22 cellular contexts compared by ENCODE assay signal in genomic region chr14:100164808-100165207, GRCh38. TPM values are rescaled to one million over a fixed set of nuclear protein-coding genes. Genes with fewer than 3 reads are reported as not detected.
DNase-seq lines count a peak whose midpoint lies in the region; ATAC-seq and TF ChIP-seq lines count a peak whose summit lies in the region.
"Had no signal": no experiment of that assay in that cellular context is flagged by ENCODE, and none has a peak within 500 bp of the region (broad histone marks: within the 10 kb centered on the region; RNA-seq: fewer than 3 reads in every experiment).

No MANE protein-coding gene starts in this region.

- H3K4me3 ChIP-seq in CD8-positive, alpha-beta memory T cell (ENCODE audit: low read length) = no peak overlapping the region
- H3K4me3 ChIP-seq: right atrium auricular region, spleen, upper lobe of right lung had no signal

- H3K36me3 ChIP-seq in CD8-positive, alpha-beta memory T cell (ENCODE audit: insufficient read depth, low read length) = no peaks in the 10 kb centered on the region
- H3K36me3 ChIP-seq: left ventricle myocardium inferior, right atrium auricular region, spleen, upper lobe of right lung had no signal

- peaks cover 17 to 21% (median 17%) of the 10 kb centered on the region in 3 donors for H3K4me1 Mint-ChIP-seq in CD8-positive, alpha-beta memory T cell
- H3K4me1 Mint-ChIP-seq in activated B cell treated with CpG ODN at 0.5 μM for 24 hours = peaks cover 14% of the 10 kb centered on the region
- peaks cover 16 to 26% (median 19%) of the 10 kb centered on the region in 3 donors for H3K4me1 Mint-ChIP-seq in naive B cell
- H3K4me1 Mint-ChIP-seq in stimulated activated memory B cell treated with anti-CD40 and anti-IgM and Interleukin-4, amounts not matched to agents 10 μg/mL and 1 μg/mL and 100 μg/mL, for 72 hours = peaks cover 16% of the 10 kb centered on the region
- H3K4me1 Mint-ChIP-seq: mesothelial cell of epicardium had no signal

- no peak overlapping the region for H3K27ac ChIP-seq in CD8-positive, alpha-beta memory T cell (ENCODE audit: low read depth, low read length)
- H3K27ac ChIP-seq: C4-2B, left ventricle myocardium inferior, parathyroid adenoma, right atrium auricular region, upper lobe of right lung, VCaP had no signal

- H3K27me3 Mint-ChIP-seq in CD8-positive, alpha-beta memory T cell = peaks cover 12% of the 10 kb centered on the region in 2 donors
- H3K27me3 Mint-ChIP-seq in activated B cell treated with CpG ODN at 0.5 μM for 24 hours (no peaks in the 10 kb centered on the region), naive B cell (no peaks in the 10 kb centered on the region)
- no peaks in the 10 kb centered on the region for H3K27me3 Mint-ChIP-seq in stimulated activated memory B cell treated with anti-CD40 and anti-IgM and Interleukin-4, amounts not matched to agents 10 μg/mL and 1 μg/mL and 100 μg/mL, for 72 hours

- no peak for DNase-seq in CD8-positive, alpha-beta memory T cell
- DNase-seq in activated B cell treated with CpG ODN at 0.5 μM for 24 hours (no peak), naive B cell (no peak), SIG-M5 (lab: John Stamatoyannopoulos, UW) (no peak), T-helper 9 cell (no peak)
- DNase-seq: activated CD4-positive, alpha-beta T cell treated with anti-CD3 and anti-CD28 coated beads, Interleukin-2, amount 10 ng/mL, durations not matched to agents 7 days and 5 days; activated CD8-positive, alpha-beta memory T cell treated with anti-CD3 and anti-CD28 coated beads, Interleukin-2, amount 10 ng/mL, durations not matched to agents 7 days and 5 days; left ventricle myocardium inferior; NCI-H1694 treated with DMSO at 0.1 percent for 48 hours; NCI-H2171 treated with DMSO at 0.1 percent for 48 hours; NCI-H510A treated with DMSO at 0.1 percent for 48 hours; spleen had no signal

- no peaks in the 10 kb centered on the region for H3K36me3 Mint-ChIP-seq in CD8-positive, alpha-beta memory T cell
- H3K36me3 Mint-ChIP-seq in activated B cell treated with CpG ODN at 0.5 μM for 24 hours (ENCODE audit: low read depth) (no peaks in the 10 kb centered on the region), naive B cell (no peaks in the 10 kb centered on the region)
- H3K36me3 Mint-ChIP-seq in stimulated activated memory B cell treated with anti-CD40 and anti-IgM and Interleukin-4, amounts not matched to agents 10 μg/mL and 1 μg/mL and 100 μg/mL, for 72 hours = no peaks in the 10 kb centered on the region
- H3K36me3 Mint-ChIP-seq: activated CD8-positive, alpha-beta memory T cell treated with anti-CD3 and anti-CD28 coated beads, Interleukin-2, amount 10 ng/mL, durations not matched to agents 7 days and 5 days; mesothelial cell of epicardium had no signal

- no peak for ATAC-seq in activated B cell treated with CpG ODN at 0.5 μM for 24 hours (ENCODE audit: low read depth)
- no peak for ATAC-seq in naive B cell (ENCODE audit: low read depth in 2 of 2)
- no peak for ATAC-seq in stimulated activated memory B cell treated with anti-CD40 and anti-IgM and Interleukin-4, amounts not matched to agents 10 μg/mL and 1 μg/mL and 100 μg/mL, for 72 hours
- no peak for ATAC-seq in HG03139 (IDR thresholded peaks at IDR 0.05; ENCODE audit: unreplicated experiment)
- ATAC-seq: activated CD8-positive, alpha-beta memory T cell treated with anti-CD3 and anti-CD28 coated beads, Interleukin-2, amount 10 ng/mL, durations not matched to agents 7 days and 5 days; activated naive CD4-positive, alpha-beta T cell treated with anti-CD3 and anti-CD28 coated beads, Interleukin-2, amount 50 U/mL, for 72 hours had no signal

- H3K4me3 Mint-ChIP-seq in CD8-positive, alpha-beta memory T cell = peak overlapping the region; percentile 46 to 71 (median 60)
- H3K4me3 Mint-ChIP-seq in activated B cell treated with CpG ODN at 0.5 μM for 24 hours = peak overlapping the region; percentile 20
- peak overlapping the region in 6 of 8 donors; percentile 4 to 64 (median 61) for H3K4me3 Mint-ChIP-seq in naive B cell
- H3K4me3 Mint-ChIP-seq in stimulated activated memory B cell treated with anti-CD40 and anti-IgM and Interleukin-4, amounts not matched to agents 10 μg/mL and 1 μg/mL and 100 μg/mL, for 72 hours = no peak overlapping the region
- H3K4me3 Mint-ChIP-seq: activated CD4-positive, alpha-beta T cell treated with anti-CD3 and anti-CD28 coated beads, Interleukin-2, amount 10 ng/mL, durations not matched to agents 7 days and 5 days; activated CD8-positive, alpha-beta memory T cell treated with anti-CD3 and anti-CD28 coated beads, Interleukin-2, amount 10 ng/mL, durations not matched to agents 7 days and 5 days; activated T-helper 1 cell treated with anti-CD3 and anti-CD28 coated beads, Interleukin-12 subunit alpha, Interleukin-12 subunit beta, Interleukin-2, Interleukin-4 antibody, amounts not matched to agents 30 ng/mL and 10 ng/mL and 1 ng/mL, durations not matched to agents 14 hours and 24 hours and 36 hours; mesothelial cell of epicardium had no signal

- H3K27ac Mint-ChIP-seq in CD8-positive, alpha-beta memory T cell = peak overlapping the region in 3 of 8 donors; percentile 52 to 68 (median 59)
- H3K27ac Mint-ChIP-seq in activated B cell treated with CpG ODN at 0.5 μM for 24 hours (peak overlapping the region; percentile 6), naive B cell (peak overlapping the region; percentile 4 to 78 (median 34))
- peak overlapping the region; percentile 33 for H3K27ac Mint-ChIP-seq in stimulated activated memory B cell treated with anti-CD40 and anti-IgM and Interleukin-4, amounts not matched to agents 10 μg/mL and 1 μg/mL and 100 μg/mL, for 72 hours
- H3K27ac Mint-ChIP-seq: activated CD4-positive, alpha-beta T cell treated with anti-CD3 and anti-CD28 coated beads, Interleukin-2, amount 10 ng/mL, durations not matched to agents 7 days and 5 days; activated CD8-positive, alpha-beta memory T cell treated with anti-CD3 and anti-CD28 coated beads, Interleukin-2, amount 10 ng/mL, durations not matched to agents 7 days and 5 days; activated naive CD4-positive, alpha-beta T cell treated with anti-CD3 and anti-CD28 coated beads, Interleukin-2, amount 50 U/mL, for 72 hours; activated T-helper 1 cell treated with anti-CD3 and anti-CD28 coated beads, Interleukin-12 subunit alpha, Interleukin-12 subunit beta, Interleukin-2, Interleukin-4 antibody, amounts not matched to agents 30 ng/mL and 10 ng/mL and 1 ng/mL, durations not matched to agents 14 hours and 24 hours and 36 hours; mesothelial cell of epicardium had no signal

- POLR2A ChIA-PET in CD8-positive, alpha-beta memory T cell (lab: Charles Lee) = interaction anchor here (0.7 kb wide), 1 partner anchor 98 kb away, joined by 6 read pairs; no protein-coding TSS in a partner anchor
- POLR2A ChIA-PET in activated B cell treated with CpG ODN at 0.5 μM for 24 hours (lab: Charles Lee) = no interaction called here

- no peaks in the 10 kb centered on the region for H3K9me3 Mint-ChIP-seq in CD8-positive, alpha-beta memory T cell
- H3K9me3 Mint-ChIP-seq in activated B cell treated with CpG ODN at 0.5 μM for 24 hours (no peaks in the 10 kb centered on the region), naive B cell (no peaks in the 10 kb centered on the region)
- no peaks in the 10 kb centered on the region for H3K9me3 Mint-ChIP-seq in stimulated activated memory B cell treated with anti-CD40 and anti-IgM and Interleukin-4, amounts not matched to agents 10 μg/mL and 1 μg/mL and 100 μg/mL, for 72 hours
- H3K9me3 Mint-ChIP-seq: activated CD4-positive, alpha-beta T cell treated with anti-CD3 and anti-CD28 coated beads, Interleukin-2, amount 10 ng/mL, durations not matched to agents 7 days and 5 days; activated naive CD4-positive, alpha-beta T cell treated with anti-CD3 and anti-CD28 coated beads, Interleukin-2, amount 50 U/mL, for 72 hours; activated T-helper 1 cell treated with anti-CD3 and anti-CD28 coated beads, Interleukin-12 subunit alpha, Interleukin-12 subunit beta, Interleukin-2, Interleukin-4 antibody, amounts not matched to agents 30 ng/mL and 10 ng/mL and 1 ng/mL, durations not matched to agents 14 hours and 24 hours and 36 hours; mesothelial cell of epicardium had no signal

- no peak for TF ChIP-seq CTCF in activated B cell treated with CpG ODN at 0.5 μM for 24 hours (IDR thresholded peaks at IDR 0.05)

- no peaks in the 10 kb centered on the region for H3K27me3 ChIP-seq in CD8-positive, alpha-beta memory T cell (ENCODE audit: insufficient read depth, low read length, poor library complexity, severe bottlenecking)

- no peaks in the 10 kb centered on the region for H3K4me1 ChIP-seq in CD8-positive, alpha-beta memory T cell (ENCODE audit: insufficient read depth, low read length)
- H3K4me1 ChIP-seq: parathyroid adenoma, upper lobe of right lung had no signal

- no peaks in the 10 kb centered on the region for H3K9me3 ChIP-seq in CD8-positive, alpha-beta memory T cell (ENCODE audit: low read length)
- H3K9me3 ChIP-seq: left ventricle myocardium inferior, spleen, upper lobe of right lung had no signal

- CTCF ChIA-PET in CD8-positive, alpha-beta memory T cell (lab: Charles Lee) = no interaction called here
- CTCF ChIA-PET in activated B cell treated with CpG ODN at 0.5 μM for 24 hours (lab: Charles Lee) = no interaction called here

- intact Hi-C loops in activated B cell treated with CpG ODN at 0.5 μM for 24 hours (cut with micrococcal nuclease) = no loop called here

RNA-seq across cellular contexts. Expression of gene DEGS2, which starts 5.4 kb away (rescaled TPM):
- total RNA-seq in CD8-positive, alpha-beta memory T cell = under 1 TPM; 0.35 to 0.42 TPM
- polyA plus RNA-seq in CD8-positive, alpha-beta memory T cell = 0.72 TPM
- total RNA-seq in activated B cell treated with CpG ODN at 0.5 μM for 24 hours = 1.3 and 2.5 TPM in 2 replicates
- polyA plus RNA-seq in naive B cell (ENCODE audit: low read depth in 6 of 6) = 1 to 10 TPM in 3 of 6 donors, under 1 TPM in 3; 0.29 to 3.6 (median 0.96) TPM
- total RNA-seq: activated CD8-positive, alpha-beta memory T cell treated with anti-CD3 and anti-CD28 coated beads, Interleukin-2, amount 10 ng/mL, durations not matched to agents 7 days and 5 days; left ventricle myocardium inferior; right atrium auricular region had no signal
